8 cellular contexts compared by ENCODE assay signal in genomic region chr20:18507218-18508191, GRCh38. TPM values are rescaled to one million over a fixed set of nuclear protein-coding genes. Genes with fewer than 3 reads are reported as not detected.
DNase-seq lines count a peak whose midpoint lies in the region; FAIRE-seq and TF ChIP-seq lines count a peak whose summit lies in the region.

TSS of gene SEC23B (plus strand) at chr20:18507940. CDS start at chr20:18510836, 2,896 bp downstream.

- no peaks in the 10 kb centered on the region; the same call in 1 of the 2 replicates for H3K27me3 Mint-ChIP-seq in HFFc6 (ENCODE audit: insufficient read depth)
- peaks cover 11% of the 10 kb centered on the region for H3K27me3 Mint-ChIP-seq in activated naive CD4-positive, alpha-beta T cell treated with anti-CD3 and anti-CD28 coated beads, Interleukin-2, amount 10 ng/mL, durations not matched to agents 7 days and 5 days

- TF ChIP-seq POLR2A in NB4 (IDR thresholded peaks at IDR 0.05; ENCODE audit: extremely low read depth, insufficient read length), result peak; percentile 82

- H3K9ac ChIP-seq in SK-N-MC (ENCODE audit: insufficient read length) (peak within 1 kb of the TSS; percentile 85), neuronal stem cell (ENCODE audit: low read depth, low read length, poor library complexity) (peak within 1 kb of the TSS; percentile 87)

- peak within 1 kb of the TSS; percentile 76 for H3K23ac ChIP-seq in neuronal stem cell (ENCODE audit: low read depth, low read length, poor library complexity)

- no CpG with 5 or more reads among the region's 69 CpGs for WGBS in neuronal stem cell (ENCODE audit: extremely low coverage in 2 of 2, insufficient read length in 2 of 2, insufficient replicate concordance in 1 of 2), 2 donors

- peaks cover 6 to 7% of the 10 kb centered on the region in 2 donors for H3K4me1 ChIP-seq in neuronal stem cell (ENCODE audit: control insufficient read depth in 2 of 2, insufficient read depth in 1 of 2, low read depth in 1 of 2, low read length in 2 of 2)

- H2AK5ac ChIP-seq in neuronal stem cell (ENCODE audit: low read depth, low read length), result no peak within 1 kb of the TSS

- peaks cover 28% of the 10 kb centered on the region for H3K4me1 Mint-ChIP-seq in HFFc6 (ENCODE audit: low read depth)
- H3K4me1 Mint-ChIP-seq in activated naive CD4-positive, alpha-beta T cell treated with anti-CD3 and anti-CD28 coated beads, Interleukin-2, amount 10 ng/mL, durations not matched to agents 7 days and 5 days, result peaks cover 59% of the 10 kb centered on the region

- H4K8ac ChIP-seq in neuronal stem cell (ENCODE audit: low read depth, low read length), result no peak within 1 kb of the TSS

- H2BK120ac ChIP-seq in neuronal stem cell (ENCODE audit: low read depth, low read length), result no peak within 1 kb of the TSS

- peak within 1 kb of the TSS; percentile 95 for H3K27ac Mint-ChIP-seq in HFFc6
- peak within 1 kb of the TSS; percentile 100 for H3K27ac Mint-ChIP-seq in activated naive CD4-positive, alpha-beta T cell treated with anti-CD3 and anti-CD28 coated beads, Interleukin-2, amount 10 ng/mL, durations not matched to agents 7 days and 5 days

- H3K27ac ChIP-seq in SK-N-MC (peak within 1 kb of the TSS; percentile 97), neuronal stem cell (replicated peaks; ENCODE audit: low read length) (peak within 1 kb of the TSS; percentile 97)

- H3K9me3 Mint-ChIP-seq in HFFc6, result no peaks in the 10 kb centered on the region
- H3K9me3 Mint-ChIP-seq in activated naive CD4-positive, alpha-beta T cell treated with anti-CD3 and anti-CD28 coated beads, Interleukin-2, amount 10 ng/mL, durations not matched to agents 7 days and 5 days, result no peaks in the 10 kb centered on the region

- H3K27me3 ChIP-seq in neuronal stem cell (ENCODE audit: control insufficient read depth in 3 of 3, insufficient read depth in 3 of 3, low read depth in 1 of 3, low read length in 3 of 3), result peaks cover 0 to 6% (median 0%) of the 10 kb centered on the region in 3 experiments

- no peak within 1 kb of the TSS for H2BK15ac ChIP-seq in neuronal stem cell (ENCODE audit: low read length)

- H3K4me3 Mint-ChIP-seq in HFFc6, result peak within 1 kb of the TSS; percentile 99
- peak within 1 kb of the TSS; percentile 99 for H3K4me3 Mint-ChIP-seq in activated naive CD4-positive, alpha-beta T cell treated with anti-CD3 and anti-CD28 coated beads, Interleukin-2, amount 10 ng/mL, durations not matched to agents 7 days and 5 days

- H3K36me3 Mint-ChIP-seq in HFFc6 (ENCODE audit: low read depth), result peaks cover 20% of the 10 kb centered on the region
- H3K36me3 Mint-ChIP-seq in activated naive CD4-positive, alpha-beta T cell treated with anti-CD3 and anti-CD28 coated beads, Interleukin-2, amount 10 ng/mL, durations not matched to agents 7 days and 5 days, result peaks cover 34% of the 10 kb centered on the region

- DNase-seq in GM04503 (ENCODE audit: low read depth) (peak; percentile 89), HFFc6 (peak; percentile 96), NB4 (ENCODE audit: low read depth) (peak; percentile 99), SK-N-MC (ENCODE audit: low read depth, low spot score) (peak; percentile 95), frontal cortex (ENCODE audit: low spot score in 2 of 2) (peak; percentile 78 to 90), neuronal stem cell (ENCODE audit: low spot score) (peak; percentile 93)
- peak; percentile 98 for DNase-seq in activated naive CD4-positive, alpha-beta T cell treated with anti-CD3 and anti-CD28 coated beads, Interleukin-2, amount 10 ng/mL, durations not matched to agents 7 days and 5 days

- H3K4ac ChIP-seq in neuronal stem cell (ENCODE audit: low read length), result no peak within 1 kb of the TSS

- peak within 1 kb of the TSS; percentile 92 for H2AFZ ChIP-seq in neuronal stem cell (ENCODE audit: low read length)

- peaks cover 4% of the 10 kb centered on the region for H3K79me1 ChIP-seq in neuronal stem cell (ENCODE audit: low read depth, low read length)

- no peak within 1 kb of the TSS for H2BK12ac ChIP-seq in neuronal stem cell (ENCODE audit: low read length)

- H3K4me3 ChIP-seq in NB4 (ENCODE audit: low read depth, low read length) (peak within 1 kb of the TSS; percentile 90), SK-N-MC (peak within 1 kb of the TSS; percentile 87), neuronal stem cell (ENCODE audit: low read length in 2 of 2) (peak within 1 kb of the TSS; percentile 68 to 90)

- H3K18ac ChIP-seq in neuronal stem cell (ENCODE audit: low read length), result peak within 1 kb of the TSS; percentile 95

- CTCF ChIA-PET in activated naive CD4-positive, alpha-beta T cell treated with anti-CD3 and anti-CD28 coated beads, Interleukin-2, amount 10 ng/mL, durations not matched to agents 7 days and 5 days (lab: Charles Lee), result interaction anchor here (3.5 kb wide), 1 partner anchor 11 kb away, joined by 17 read pairs; the partner anchor contains the start of gene RBBP9

- TF ChIP-seq CTCF in HFFc6 (IDR thresholded peaks at IDR 0.05), result no peak
- TF ChIP-seq CTCF in NB4 (IDR thresholded peaks at IDR 0.05; ENCODE audit: low read depth, low read length), result no peak
- no peak for TF ChIP-seq CTCF in subcutaneous adipose tissue (IDR thresholded peaks at IDR 0.05; ENCODE audit: low read depth)

- peak within 1 kb of the TSS; percentile 67 for H2BK5ac ChIP-seq in neuronal stem cell (ENCODE audit: low read length)

- H3K9me3 ChIP-seq in SK-N-MC (ENCODE audit: low read depth, low read length), result no peaks in the 10 kb centered on the region
- no peaks in the 10 kb centered on the region for H3K9me3 ChIP-seq in neuronal stem cell (replicated peaks in 1 of 2; ENCODE audit: control insufficient read depth in 2 of 2, insufficient read depth in 1 of 2, low read depth in 1 of 2, low read length in 2 of 2)

- H3K14ac ChIP-seq in neuronal stem cell (ENCODE audit: low read length), result no peak within 1 kb of the TSS

- H3K36me3 ChIP-seq in SK-N-MC (ENCODE audit: insufficient read depth, low read length) (peaks cover 29% of the 10 kb centered on the region), neuronal stem cell (replicated peaks in 1 of 2; ENCODE audit: control insufficient read depth in 2 of 2, insufficient read depth in 2 of 2, low read length in 2 of 2) (peaks cover 5 to 34% of the 10 kb centered on the region in 2 donors)

- FAIRE-seq in frontal cortex (lab: Jason Lieb, UNC), result peak; percentile 37

- peak within 1 kb of the TSS; percentile 75 for H3K4me2 ChIP-seq in neuronal stem cell (ENCODE audit: insufficient read depth, low read length, poor library complexity, severe bottlenecking)

- H4K91ac ChIP-seq in neuronal stem cell (ENCODE audit: low read depth, low read length, poor library complexity), result no peak within 1 kb of the TSS

RNA-seq across cellular contexts. Expression of gene SEC23B, which starts in this region (rescaled TPM):
- total RNA-seq in HFFc6 (2021; fragmentation: NEBNext Ultra II Directional; extraction: Animal tissue kit (Norgen Biotek cat#: 25700)), result 10 to 100 TPM; 50.8 to 63.4 (median 57.6) TPM
- total RNA-seq in frontal cortex (68.9 TPM), subcutaneous adipose tissue (10 to 100 TPM; 20.0 to 35.9 (median 25.4) TPM)
- polyA plus RNA-seq in neuronal stem cell (2013, experiment 1 of 2), result 26.9 TPM
- 29.5 TPM for polyA plus RNA-seq in neuronal stem cell (2013, experiment 2 of 2)

Comparison
In these comparisons a context has a peak if more than half of its experiments do, and no peak if none do; other contexts are left out.
1. Peak in every context shown above with its lines: DNase-seq, H3K4me3 ChIP-seq and H3K27ac ChIP-seq.